ENCODE assay signal across 16 cellular contexts in genomic region chr9:127941062-127941925, GRCh38. TPM values are rescaled to one million over a fixed set of nuclear protein-coding genes. Genes with fewer than 3 reads are reported as not detected.
A peak's percentile ranks its signal among the peaks of the same experiment; 100 is the strongest.
DNase-seq lines count a peak whose midpoint lies in the region; ATAC-seq and TF ChIP-seq lines count a peak whose summit lies in the region.
"Had no signal": no experiment of that assay in that cellular context is flagged by ENCODE, and none has a peak within 500 bp of the region (broad histone marks: within the 10 kb centered on the region; RNA-seq: fewer than 3 reads in every experiment).

No MANE protein-coding gene starts in this region.

- H3K9me3 Mint-ChIP-seq in T-helper 2 cell treated with Interferon-gamma antibody and Interleukin-4, amounts not matched to agents 5 μg/mL and 100 μg/mL, for 36 hours, result no peaks in the 10 kb centered on the region
- H3K9me3 Mint-ChIP-seq in activated B cell treated with CpG ODN at 0.5 μM for 24 hours, result no peaks in the 10 kb centered on the region
- H3K9me3 Mint-ChIP-seq: activated T-cell treated with anti-CD3 and anti-CD28 coated beads, Interleukin-2, amount 50 U/mL, for 24 hours; stimulated activated naive B cell treated with anti-CD40 and anti-IgM and Interleukin-4, amounts not matched to agents 10 μg/mL and 1 μg/mL and 100 μg/mL, for 72 hours had no signal

- peak overlapping the region; percentile 55 for H3K27ac Mint-ChIP-seq in T-helper 2 cell treated with Interferon-gamma antibody and Interleukin-4, amounts not matched to agents 5 μg/mL and 100 μg/mL, for 36 hours
- H3K27ac Mint-ChIP-seq in activated B cell treated with CpG ODN at 0.5 μM for 24 hours, result peak overlapping the region; percentile 14

- H3K4me1 Mint-ChIP-seq in T-helper 2 cell treated with Interferon-gamma antibody and Interleukin-4, amounts not matched to agents 5 μg/mL and 100 μg/mL, for 36 hours (ENCODE audit: low read depth), result peaks cover 33% of the 10 kb centered on the region
- peaks cover 39% of the 10 kb centered on the region for H3K4me1 Mint-ChIP-seq in activated B cell treated with CpG ODN at 0.5 μM for 24 hours

- DNase-seq in T-helper 2 cell treated with Interferon-gamma antibody and Interleukin-4, amounts not matched to agents 5 μg/mL and 100 μg/mL, for 36 hours (ENCODE audit: low spot score), result no peak
- no peak for DNase-seq in T-helper 2 cell
- DNase-seq in activated B cell treated with CpG ODN at 0.5 μM for 24 hours, result no peak
- DNase-seq in pons (ENCODE audit: low spot score), result peak; percentile 25
- no peak for DNase-seq in coronary artery (ENCODE audit: low spot score)
- DNase-seq: activated CD4-positive, CD25-positive, alpha-beta regulatory T cell treated with anti-CD3 and anti-CD28 coated beads, Interleukin-2, amount 50 U/mL, for 72 hours; activated T-cell treated with anti-CD3 and anti-CD28 coated beads, Interleukin-2, amount 50 U/mL, for 24 hours; islet precursor cell; NCI-H1436 treated with DMSO at 0.1 percent for 48 hours; NCI-H510A treated with DMSO at 0.1 percent for 48 hours; PC-9; stimulated activated naive B cell treated with anti-CD40 and anti-IgM and Interleukin-4, amounts not matched to agents 10 μg/mL and 1 μg/mL and 100 μg/mL, for 72 hours; SW 1271 had no signal

- intact Hi-C loops in activated B cell treated with CpG ODN at 0.5 μM for 24 hours (cut with micrococcal nuclease), result no loop called here

- TF ChIP-seq CTCF in activated B cell treated with CpG ODN at 0.5 μM for 24 hours (IDR thresholded peaks at IDR 0.05) (no peak), coronary artery (IDR thresholded peaks at IDR 0.05) (no peak)

- no peak overlapping the region for H3K4me3 ChIP-seq in coronary artery
- H3K4me3 ChIP-seq: PC-9 had no signal

- no peak overlapping the region for H3K27ac ChIP-seq in coronary artery
- H3K27ac ChIP-seq: PC-9 had no signal

- CTCF ChIA-PET in activated B cell treated with CpG ODN at 0.5 μM for 24 hours (lab: Charles Lee), result interaction anchor here (1.1 to 7.3 kb wide), 6 partner anchors 7 to 176 kb away, joined by 3 to 160 read pairs (median 20); partner anchors contain the start of gene PIP5KL1

- POLR2A ChIA-PET in activated B cell treated with CpG ODN at 0.5 μM for 24 hours (lab: Charles Lee), result interaction anchor here (1.2 to 1.3 kb wide), 3 partner anchors 43 to 94 kb away, joined by 3 to 6 read pairs (median 5); no protein-coding TSS in a partner anchor

- no peak overlapping the region for H3K4me3 Mint-ChIP-seq in T-helper 2 cell treated with Interferon-gamma antibody and Interleukin-4, amounts not matched to agents 5 μg/mL and 100 μg/mL, for 36 hours
- H3K4me3 Mint-ChIP-seq in activated B cell treated with CpG ODN at 0.5 μM for 24 hours, result no peak overlapping the region
- H3K4me3 Mint-ChIP-seq: activated T-cell treated with anti-CD3 and anti-CD28 coated beads, Interleukin-2, amount 50 U/mL, for 24 hours; stimulated activated naive B cell treated with anti-CD40 and anti-IgM and Interleukin-4, amounts not matched to agents 10 μg/mL and 1 μg/mL and 100 μg/mL, for 72 hours had no signal

- H3K36me3 Mint-ChIP-seq in T-helper 2 cell treated with Interferon-gamma antibody and Interleukin-4, amounts not matched to agents 5 μg/mL and 100 μg/mL, for 36 hours (ENCODE audit: low read depth), result peaks cover 77% of the 10 kb centered on the region
- H3K36me3 Mint-ChIP-seq in activated B cell treated with CpG ODN at 0.5 μM for 24 hours (ENCODE audit: low read depth), result peaks cover 60% of the 10 kb centered on the region

- H3K27me3 Mint-ChIP-seq in T-helper 2 cell treated with Interferon-gamma antibody and Interleukin-4, amounts not matched to agents 5 μg/mL and 100 μg/mL, for 36 hours (ENCODE audit: low read depth), result peaks cover 4% of the 10 kb centered on the region
- H3K27me3 Mint-ChIP-seq in activated B cell treated with CpG ODN at 0.5 μM for 24 hours, result no peaks in the 10 kb centered on the region
- H3K27me3 Mint-ChIP-seq: activated T-cell treated with anti-CD3 and anti-CD28 coated beads, Interleukin-2, amount 50 U/mL, for 24 hours; stimulated activated naive B cell treated with anti-CD40 and anti-IgM and Interleukin-4, amounts not matched to agents 10 μg/mL and 1 μg/mL and 100 μg/mL, for 72 hours had no signal

- no peak for ATAC-seq in activated B cell treated with CpG ODN at 0.5 μM for 24 hours (ENCODE audit: low read depth)
- ATAC-seq in GM19395 (IDR thresholded peaks at IDR 0.05; ENCODE audit: unreplicated experiment), result no peak
- ATAC-seq: esophagus mucosa; stimulated activated naive B cell treated with anti-CD40 and anti-IgM and Interleukin-4, amounts not matched to agents 10 μg/mL and 1 μg/mL and 100 μg/mL, for 72 hours had no signal

RNA-seq across cellular contexts. Expression of gene DPM2, which starts 3.6 kb away (rescaled TPM):
- total RNA-seq in activated B cell treated with CpG ODN at 0.5 μM for 24 hours, result 41.4 and 50.6 TPM in 2 replicates

RNA-seq across cellular contexts. Expression of gene PIP5KL1, which starts 10.7 kb away (rescaled TPM):
- 1.7 and 1.8 TPM in 2 replicates for total RNA-seq in activated B cell treated with CpG ODN at 0.5 μM for 24 hours
- total RNA-seq: skeletal muscle tissue had no signal

RNA-seq across cellular contexts. Expression of gene ST6GALNAC4, which starts 24.5 kb away (rescaled TPM):
- 71.3 and 85.4 TPM in 2 replicates for total RNA-seq in activated B cell treated with CpG ODN at 0.5 μM for 24 hours

RNA-seq across cellular contexts. Expression of gene EEIG1, which starts 39.5 kb away (rescaled TPM):
- total RNA-seq in activated B cell treated with CpG ODN at 0.5 μM for 24 hours, result 65.8 and 88.1 TPM in 2 replicates

RNA-seq across cellular contexts. Expression of gene ST6GALNAC6, which starts 41.9 kb away (rescaled TPM):
- total RNA-seq in activated B cell treated with CpG ODN at 0.5 μM for 24 hours, result 39.9 and 47.5 TPM in 2 replicates
